Comparison of ENCODE assay signal across 1 cellular context in genomic region chr5:111726986-111727385, GRCh38.
TF ChIP-seq lines count a peak whose summit lies in the region.

No MANE protein-coding gene starts in this region.

TF ChIP-seq in WTC11, 78 proteins besides CTCF, POLR2A, EP300 and RAD21 (continued from another document):
- TF ChIP-seq IRF1 (CRISPR knock-in tag; IDR thresholded peaks at IDR 0.05): no peak
- TF ChIP-seq ELF4 (CRISPR knock-in tag; IDR thresholded peaks at IDR 0.05; ENCODE audit: low read depth): no peak
- TF ChIP-seq, protein P1, sequence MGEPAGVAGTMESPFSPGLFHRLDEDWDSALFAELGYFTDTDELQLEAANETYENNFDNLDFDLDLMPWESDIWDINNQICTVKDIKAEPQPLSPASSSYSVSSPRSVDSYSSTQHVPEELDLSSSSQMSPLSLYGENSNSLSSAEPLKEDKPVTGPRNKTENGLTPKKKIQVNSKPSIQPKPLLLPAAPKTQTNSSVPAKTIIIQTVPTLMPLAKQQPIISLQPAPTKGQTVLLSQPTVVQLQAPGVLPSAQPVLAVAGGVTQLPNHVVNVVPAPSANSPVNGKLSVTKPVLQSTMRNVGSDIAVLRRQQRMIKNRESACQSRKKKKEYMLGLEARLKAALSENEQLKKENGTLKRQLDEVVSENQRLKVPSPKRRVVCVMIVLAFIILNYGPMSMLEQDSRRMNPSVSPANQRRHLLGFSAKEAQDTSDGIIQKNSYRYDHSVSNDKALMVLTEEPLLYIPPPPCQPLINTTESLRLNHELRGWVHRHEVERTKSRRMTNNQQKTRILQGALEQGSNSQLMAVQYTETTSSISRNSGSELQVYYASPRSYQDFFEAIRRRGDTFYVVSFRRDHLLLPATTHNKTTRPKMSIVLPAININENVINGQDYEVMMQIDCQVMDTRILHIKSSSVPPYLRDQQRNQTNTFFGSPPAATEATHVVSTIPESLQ (CRISPR knock-in tag; IDR thresholded peaks at IDR 0.05): no peak
